1 cellular context compared by ENCODE assay signal in the genomic region with DNA sequence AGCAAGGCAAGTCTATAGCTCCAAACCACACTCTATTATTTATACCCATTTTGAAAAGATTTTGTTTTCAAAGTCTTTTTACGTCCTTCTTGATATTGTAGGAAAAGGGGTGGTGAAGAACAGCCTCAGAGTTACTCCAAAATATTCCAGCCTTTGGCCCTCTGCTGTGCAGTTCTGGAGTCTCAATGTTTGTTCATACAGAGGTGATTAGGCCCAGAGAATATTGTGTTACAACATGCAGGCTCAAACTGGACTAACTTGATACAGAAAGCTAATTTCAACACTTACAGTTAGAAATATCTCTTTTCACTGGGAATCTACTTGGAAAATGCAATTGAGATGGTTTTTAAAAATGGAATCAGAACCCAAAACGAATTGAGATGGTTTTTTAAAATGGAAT.
TF ChIP-seq lines count a peak whose summit lies in the region.

No MANE protein-coding gene starts in this region.

TF ChIP-seq in K562, 482 proteins besides CTCF, POLR2A, EP300 and RAD21 (continued from another document):
- TF ChIP-seq, protein P1, sequence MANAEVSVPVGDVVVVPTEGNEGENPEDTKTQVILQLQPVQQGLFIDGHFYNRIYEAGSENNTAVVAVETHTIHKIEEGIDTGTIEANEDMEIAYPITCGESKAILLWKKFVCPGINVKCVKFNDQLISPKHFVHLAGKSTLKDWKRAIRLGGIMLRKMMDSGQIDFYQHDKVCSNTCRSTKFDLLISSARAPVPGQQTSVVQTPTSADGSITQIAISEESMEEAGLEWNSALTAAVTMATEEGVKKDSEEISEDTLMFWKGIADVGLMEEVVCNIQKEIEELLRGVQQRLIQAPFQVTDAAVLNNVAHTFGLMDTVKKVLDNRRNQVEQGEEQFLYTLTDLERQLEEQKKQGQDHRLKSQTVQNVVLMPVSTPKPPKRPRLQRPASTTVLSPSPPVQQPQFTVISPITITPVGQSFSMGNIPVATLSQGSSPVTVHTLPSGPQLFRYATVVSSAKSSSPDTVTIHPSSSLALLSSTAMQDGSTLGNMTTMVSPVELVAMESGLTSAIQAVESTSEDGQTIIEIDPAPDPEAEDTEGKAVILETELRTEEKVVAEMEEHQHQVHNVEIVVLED (CRISPR knock-in tag; IDR thresholded peaks at IDR 0.05), result no peak
